In genomic region chr16:87703835-87704375, GRCh38 we compare ENCODE assay signal across 1 cellular context.
TF ChIP-seq lines count a peak whose summit lies in the region.

No MANE protein-coding gene starts in this region.

TF ChIP-seq in HepG2, 621 proteins besides CTCF, POLR2A, EP300 and RAD21 (continued from another document):
- TF ChIP-seq ZNF687 (CRISPR knock-in tag; IDR thresholded peaks at IDR 0.05), result 0 out of 2 replicates have a peak, but pooled peaks have one; percentile 5
- TF ChIP-seq ZBTB7B (CRISPR knock-in tag; IDR thresholded peaks at IDR 0.05), result no peak
- no peak for TF ChIP-seq ZNF33B (CRISPR knock-in tag; IDR thresholded peaks at IDR 0.05)
